ENCODE assay signal across 22 cellular contexts in genomic region chr9:5382479-5382878, GRCh38. TPM values are rescaled to one million over a fixed set of nuclear protein-coding genes. Genes with fewer than 3 reads are reported as not detected.
"Had no signal": no experiment of that assay in that cellular context is flagged by ENCODE, and none has a peak within 500 bp of the region (broad histone marks: within the 10 kb centered on the region; RNA-seq: fewer than 3 reads in every experiment).

No MANE protein-coding gene starts in this region.

- H3K27ac Mint-ChIP-seq: activated CD4-positive, alpha-beta T cell treated with anti-CD3 and anti-CD28 coated beads, Interleukin-2, amount 10 ng/mL, durations not matched to agents 24 days and 14 days; activated naive CD8-positive, alpha-beta T cell treated with anti-CD3 and anti-CD28 coated beads, Interleukin-2, amount 10 ng/mL, durations not matched to agents 7 days and 5 days had no signal

- FAIRE-seq: islet of Langerhans, TTC549 had no signal

- H3K36me3 ChIP-seq: gastrocnemius medialis, ovary, right lobe of liver had no signal

- H3K4me1 ChIP-seq: left lung, right lobe of liver, stomach, testis, upper lobe of left lung had no signal

- H3K4me2 ChIP-seq: smooth muscle cell had no signal

- H3K27ac ChIP-seq: gastrocnemius medialis, heart right ventricle, left lung, ovary, right lobe of liver, stomach, testis, upper lobe of left lung had no signal

- H3K4me3 ChIP-seq: gastrocnemius medialis, heart right ventricle, left lung, ovary, right lobe of liver, smooth muscle cell, stomach, testis, upper lobe of left lung had no signal

- H3K27me3 ChIP-seq: gastrocnemius medialis, heart right ventricle, left lung, ovary, right lobe of liver, stomach, testis, upper lobe of left lung had no signal

- H3K9me3 ChIP-seq: gastrocnemius medialis, heart right ventricle, left lung, ovary, right lobe of liver, stomach, testis, upper lobe of left lung had no signal

- ATAC-seq: gastrocnemius medialis; heart right ventricle; left lung; naive thymus-derived CD4-positive, alpha-beta T cell; right lobe of liver had no signal

- DNase-seq: activated CD4-positive, alpha-beta T cell treated with anti-CD3 and anti-CD28 coated beads, Interleukin-2, amount 10 ng/mL, durations not matched to agents 24 days and 14 days; activated CD4-positive, CD25-positive, alpha-beta regulatory T cell; activated CD8-positive, alpha-beta memory T cell treated with anti-CD3 and anti-CD28 coated beads for 24 hours; activated gamma-delta T cell treated with Interleukin-2 at 50 U/mL for 16 hours; activated naive CD8-positive, alpha-beta T cell treated with anti-CD3 and anti-CD28 coated beads, Interleukin-2, amount 10 ng/mL, durations not matched to agents 7 days and 5 days; anterior cingulate cortex; erythroblast; gastrocnemius medialis; heart right ventricle; left lung; mammary epithelial cell; naive thymus-derived CD4-positive, alpha-beta T cell; ovary; right lobe of liver; stimulated activated CD4-positive, alpha-beta T cell treated with anti-CD3 and anti-CD28 coated beads, Interleukin-4, amount 100 ng/mL, for 4 hours; stomach; testis; upper lobe of left lung had no signal

- H3K9me3 Mint-ChIP-seq: activated CD4-positive, alpha-beta T cell treated with anti-CD3 and anti-CD28 coated beads, Interleukin-2, amount 10 ng/mL, durations not matched to agents 24 days and 14 days had no signal

RNA-seq across cellular contexts. Expression of gene RLN1, which starts 42.8 kb away (rescaled TPM):
- total RNA-seq: gastrocnemius medialis, pulmonary artery endothelial cell, right lobe of liver, smooth muscle cell, stomach, upper lobe of left lung had no signal
- polyA plus RNA-seq: mammary epithelial cell, smooth muscle cell had no signal
